27 cellular contexts compared by ENCODE assay signal in genomic region chr20:60565093-60565492, GRCh38.
DNase-seq lines count a peak whose midpoint lies in the region; FAIRE-seq and TF ChIP-seq lines count a peak whose summit lies in the region.
"Had no signal": no experiment of that assay in that cellular context is flagged by ENCODE, and none has a peak within 500 bp of the region (broad histone marks: within the 10 kb centered on the region; RNA-seq: fewer than 3 reads in every experiment).

No MANE protein-coding gene starts in this region.

- H3K27me3 ChIP-seq in H1 (replicated peaks in 1 of 4; ENCODE audit: control insufficient read depth in 3 of 4, extremely low read depth in 1 of 4, insufficient read depth in 3 of 4, low read length in 3 of 4) (peaks cover 0 to 2% (median 0%) of the 10 kb centered on the region in 4 experiments; a peak in 1 of 7 replicates), prostate gland (replicated peaks; ENCODE audit: insufficient read depth) (no peaks in the 10 kb centered on the region)

- no peaks in the 10 kb centered on the region for H3K79me2 ChIP-seq in H1 (ENCODE audit: control insufficient read depth in 1 of 2, insufficient read depth in 2 of 2, low read length in 2 of 2)

- TF ChIP-seq EP300 in H1 (IDR thresholded peaks at IDR 0.05; ENCODE audit: borderline replicate concordance in 1 of 2, low read depth in 2 of 2, low read length in 2 of 2) = no peak

- no peak overlapping the region for H2BK15ac ChIP-seq in H1 (ENCODE audit: low read length)

- 94% methylated on average over 4 of the region's 4 CpGs; no CpG with 5 or more reads in 1 of the 2 experiments for WGBS in H1 (ENCODE audit: extremely low coverage in 1 of 2, insufficient coverage in 1 of 2, insufficient read length in 1 of 2, insufficient replicate concordance in 2 of 2, low coverage in 1 of 2, low lambda C conversion rate in 2 of 2, missing lambda C conversion rate in 1 of 2), 2 experiments
- WGBS in prostate gland = 34% methylated on average over 4 of the region's 4 CpGs

- H3K27ac ChIP-seq in H1 (ENCODE audit: low read depth, low read length) (no peak overlapping the region), prostate gland (no peak overlapping the region)
- H3K27ac ChIP-seq: A549, SJSA1 had no signal

- no peak for TF ChIP-seq RAD21 in H1 (IDR thresholded peaks at IDR 0.05 in 1 of 2, conservative IDR thresholded peaks at IDR 0.05 in 1 of 2; ENCODE audit: low read depth in 2 of 2, low read length in 2 of 2)

- H3K79me1 ChIP-seq in H1 (ENCODE audit: low read depth, low read length) = no peaks in the 10 kb centered on the region

- POLR2A ChIA-PET in H1 (lab: Charles Lee; ENCODE audit: partially characterized antibody) = no interaction called here

- H4K91ac ChIP-seq in H1 (replicated peaks; ENCODE audit: insufficient read length, low read length) = no peak overlapping the region

- FAIRE-seq in H1 (lab: Jason Lieb, UNC) = no peak
- FAIRE-seq: A549, GM12891, K562 had no signal

- no peak overlapping the region for H2AK5ac ChIP-seq in H1 (ENCODE audit: low read depth, low read length)

- no peak overlapping the region for H2BK20ac ChIP-seq in H1 (ENCODE audit: low read length)

- no peak for TF ChIP-seq CTCF in H1 (IDR thresholded peaks at IDR 0.05; ENCODE audit: control extremely low read depth in 1 of 3, insufficient read depth in 1 of 3, low read depth in 1 of 3, low read length in 3 of 3)
- TF ChIP-seq CTCF in prostate gland (IDR thresholded peaks at IDR 0.05) = no peak

- no peak overlapping the region for H3K4me2 ChIP-seq in H1 (ENCODE audit: insufficient read depth in 1 of 2, low read depth in 2 of 2, low read length in 2 of 2)
- H3K4me2 ChIP-seq: A549 had no signal

- H3K36me3 ChIP-seq in H1 (ENCODE audit: control insufficient read depth in 2 of 4, insufficient read depth in 4 of 4, low read length in 3 of 4) (no peaks in the 10 kb centered on the region), prostate gland (no peaks in the 10 kb centered on the region)
- H3K36me3 ChIP-seq: SJSA1 had no signal

- no peaks in the 10 kb centered on the region for H4K20me1 ChIP-seq in H1 (replicated peaks in 1 of 2; ENCODE audit: control insufficient read depth in 1 of 2, insufficient read depth in 2 of 2, low read length in 2 of 2)

- H3K9me3 ChIP-seq in H1 (ENCODE audit: insufficient read depth in 2 of 2, low read depth in 1 of 2, low read length in 1 of 2) (no peaks in the 10 kb centered on the region), prostate gland (no peaks in the 10 kb centered on the region)
- H3K9me3 ChIP-seq: A549, SJSA1 had no signal

- no peak overlapping the region for H2BK120ac ChIP-seq in H1 (replicated peaks; ENCODE audit: low read depth, low read length)

- intact Hi-C loops in prostate gland (cut with DNase I) = no loop called here

- no peak overlapping the region for H3K14ac ChIP-seq in H1 (ENCODE audit: insufficient read length)

- H3K4me3 ChIP-seq in H1 (ENCODE audit: extremely low read depth in 1 of 4, insufficient read depth in 2 of 4, low read depth in 3 of 4, low read length in 4 of 4) = no peak overlapping the region
- no peak overlapping the region for H3K4me3 ChIP-seq in prostate gland
- H3K4me3 ChIP-seq: A549, K562, SJSA1 had no signal

- H3K56ac ChIP-seq in H1 (replicated peaks; ENCODE audit: insufficient read length, low read depth, low read length) = no peak overlapping the region

- peak; percentile 28 for DNase-seq in COR-L47 (lab: John Stamatoyannopoulos, UW)
- DNase-seq in NCI-H1092 (lab: John Stamatoyannopoulos, UW) = peak; percentile 27
- peak; percentile 50 to 76 for DNase-seq in NCI-H446 (lab: John Stamatoyannopoulos, UW)
- no peak for DNase-seq in H1 (ENCODE audit: low read depth in 1 of 2, low spot score in 2 of 2)
- no peak for DNase-seq in prostate gland (ENCODE audit: low spot score)
- no peak for DNase-seq in cortex of kidney (lab: John Stamatoyannopoulos, UW)
- no peak for DNase-seq in GM19238 (ENCODE audit: insufficient read length, low spot score)
- no peak for DNase-seq in NCI-H524 treated with DMSO at 0.1 percent for 48 hours (lab: John Stamatoyannopoulos, UW)
- DNase-seq: AML-193; C1 segment of cervical spinal cord; CD4-positive, alpha-beta memory T cell; DMS 273 treated with DMSO at 0.1 percent for 48 hours; DMS79; EL; GF-D8; Kasumi-1; NCI-H1417 treated with DMSO at 0.1 percent for 48 hours; NCI-H1694 treated with DMSO at 0.1 percent for 48 hours; NCI-H2171 treated with DMSO at 0.1 percent for 48 hours; NCI-H748 treated with DMSO at 0.1 percent for 48 hours; NK-92 treated with Interleukin-12 subunit alpha and Interleukin-12 subunit beta, amount 100 ng/mL, for 24 hours; PC-3; T-helper 2 cell had no signal

- H3K23me2 ChIP-seq in H1 (ENCODE audit: low read depth, low read length) = no peaks in the 10 kb centered on the region

- H2BK5ac ChIP-seq in H1 (ENCODE audit: low read depth, low read length) = no peak overlapping the region

- H3K18ac ChIP-seq in H1 (ENCODE audit: extremely low read depth, low read length) = no peak overlapping the region

- no peak overlapping the region for H2BK12ac ChIP-seq in H1 (ENCODE audit: low read depth, low read length)

- TF ChIP-seq POLR2A in H1 (IDR thresholded peaks at IDR 0.05; ENCODE audit: control extremely low read depth in 1 of 2, low read depth in 2 of 2, low read length in 2 of 2) (no peak), prostate gland (IDR thresholded peaks at IDR 0.05) (no peak)

- H3K23ac ChIP-seq in H1 (ENCODE audit: insufficient read length) = no peak overlapping the region

- H3K4me1 ChIP-seq in H1 (replicated peaks in 1 of 4; ENCODE audit: control insufficient read depth in 3 of 4, insufficient read depth in 4 of 4, low read length in 3 of 4) = peaks cover 0 to 5% (median 0%) of the 10 kb centered on the region in 4 experiments; a peak in 2 of 7 replicates
- no peaks in the 10 kb centered on the region for H3K4me1 ChIP-seq in prostate gland (replicated peaks)
- H3K4me1 ChIP-seq: A549, SJSA1 had no signal

- no peak overlapping the region for H4K5ac ChIP-seq in H1 (ENCODE audit: insufficient read length, low read depth, low read length)

- no peak overlapping the region for H4K8ac ChIP-seq in H1 (ENCODE audit: extremely low read depth, insufficient read depth, low read length)

- no peak overlapping the region for H3K4ac ChIP-seq in H1 (replicated peaks; ENCODE audit: insufficient read length, low read depth, low read length)

- CTCF ChIA-PET in H1 (lab: Charles Lee; ENCODE audit: partially characterized antibody) = no interaction called here

- peak overlapping the region; percentile 84; the same call in 1 of the 2 replicates for H2AFZ ChIP-seq in H1 (ENCODE audit: low read length)

- no peak overlapping the region for H3K9ac ChIP-seq in H1 (replicated peaks in 1 of 4; ENCODE audit: extremely low read depth in 1 of 4, low read depth in 3 of 4, low read length in 3 of 4)

TF ChIP-seq in H1, 55 proteins besides CTCF, POLR2A, EP300 and RAD21:
- TF ChIP-seq CBX8 (IDR thresholded peaks at IDR 0.05; ENCODE audit: borderline replicate concordance, low read depth, low read length) (no peak), POU5F1 (IDR thresholded peaks at IDR 0.05; ENCODE audit: low read depth, low read length) (no peak), CBX5 (IDR thresholded peaks at IDR 0.05; ENCODE audit: low read depth, low read length) (no peak), PHF8 (conservative IDR thresholded peaks at IDR 0.05; ENCODE audit: low read depth, low read length) (no peak), SIRT6 (IDR thresholded peaks at IDR 0.05; ENCODE audit: low read length) (no peak), RFX5 (IDR thresholded peaks at IDR 0.05; ENCODE audit: borderline replicate concordance, low read depth, low read length) (no peak), BRCA1 (IDR thresholded peaks at IDR 0.05; ENCODE audit: low read depth, low read length) (no peak), HDAC6 (IDR thresholded peaks at IDR 0.05; ENCODE audit: low read depth, low read length) (no peak), ATF2 (IDR thresholded peaks at IDR 0.05; ENCODE audit: low read length) (no peak), SAP30 (IDR thresholded peaks at IDR 0.05; ENCODE audit: insufficient read depth, insufficient replicate concordance, low read length) (no peak), CEBPB (IDR thresholded peaks at IDR 0.05; ENCODE audit: low read depth, low read length) (no peak), JUN (IDR thresholded peaks at IDR 0.05; ENCODE audit: low read depth, low read length) (no peak), BCL11A (IDR thresholded peaks at IDR 0.05; ENCODE audit: low read depth in 2 of 2, low read length in 2 of 2) (no peak), SP4 (IDR thresholded peaks at IDR 0.05; ENCODE audit: low read length) (no peak), CREB1 (IDR thresholded peaks at IDR 0.05) (no peak)
TF ChIP-seq in H1: peak in this region for 0.

Comparison
In these comparisons a context has a peak if more than half of its experiments do, and no peak if none do; other contexts are left out.
1. DNase-seq: peak in COR-L47 (single experiment), NCI-H1092 (single experiment) and NCI-H446 (2 of 2); none in H1 (0 of 2), prostate gland (single experiment), cortex of kidney (single experiment), GM19238 (single experiment) and NCI-H524 treated with DMSO at 0.1 percent for 48 hours (single experiment).